ENCODE assay signal across 7 cellular contexts in genomic region chr6:92026878-92027277, GRCh38.
"Had no signal": no experiment of that assay in that cellular context is flagged by ENCODE, and none has a peak within 500 bp of the region (broad histone marks: within the 10 kb centered on the region; RNA-seq: fewer than 3 reads in every experiment).

No MANE protein-coding gene starts in this region.

- FAIRE-seq: H54 had no signal

- DNase-seq: GM23248, GOT3, H9, HCEC 1CT, KG1 had no signal

- H3K9ac ChIP-seq: GM23248 had no signal

- H2AFZ ChIP-seq: GM23248 had no signal

- H3K4me3 ChIP-seq: GM23248 had no signal

- H3K27ac ChIP-seq: GM23248, HL-60 had no signal
